ENCODE assay signal across 8 cellular contexts in the genomic region with DNA sequence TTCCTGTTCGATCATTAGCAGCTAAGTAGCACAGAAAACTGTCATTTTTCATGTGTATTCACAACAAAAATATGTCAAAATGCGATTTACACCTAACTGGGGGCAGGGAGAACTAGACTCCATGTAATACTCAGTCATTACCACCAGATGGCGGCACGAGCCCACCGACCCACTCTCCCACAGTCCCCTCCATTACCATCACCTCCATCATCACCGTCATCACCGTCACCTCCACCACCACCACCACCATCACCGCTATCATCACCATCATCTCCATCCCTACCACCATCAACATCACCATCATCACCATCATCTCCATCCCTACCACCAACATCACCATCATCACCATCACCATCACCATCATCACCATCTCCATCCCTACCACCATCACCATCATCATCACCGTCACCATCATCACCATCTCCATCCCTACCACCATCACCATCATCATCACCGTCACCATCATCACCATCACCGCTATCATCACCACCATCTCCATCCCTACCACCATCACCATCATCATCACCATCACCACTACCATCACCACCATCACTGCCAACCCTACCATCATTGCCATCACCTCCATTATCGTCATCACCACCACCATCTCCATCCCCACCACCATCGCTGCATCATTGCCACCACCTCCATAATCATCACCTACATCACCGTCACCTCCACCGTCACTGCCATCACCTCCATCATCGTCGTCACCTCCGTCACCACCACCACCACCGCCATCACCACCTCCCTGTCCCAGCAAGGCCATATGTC. TPM values are rescaled to one million over a fixed set of nuclear protein-coding genes. Genes with fewer than 3 reads are reported as not detected.
DNase-seq lines count a peak whose midpoint lies in the region; ATAC-seq and TF ChIP-seq lines count a peak whose summit lies in the region.

No MANE protein-coding gene starts in this region.

- intact Hi-C loops in transverse colon (cut with DNase I; ENCODE audit: low total_unique reads): loop anchor here (5.0 to 10.0 kb wide), 3 partner anchors 229 to 349 kb away; no protein-coding TSS in a partner anchor

- 62 to 74% methylated on average over 14 to 19 of the region's 19 CpGs for WGBS in transverse colon (ENCODE audit: low coverage in 1 of 2), 2 donors

- peak; percentile 35 for ATAC-seq in esophagus mucosa
- no peak for ATAC-seq in HG03457 (IDR thresholded peaks at IDR 0.05; ENCODE audit: unreplicated experiment)

- no peak for TF ChIP-seq EP300 in transverse colon (IDR thresholded peaks at IDR 0.05; ENCODE audit: low read depth)

- TF ChIP-seq CTCF in neutrophil (IDR thresholded peaks at IDR 0.05) (peak; percentile 82), transverse colon (IDR thresholded peaks at IDR 0.05) (peak; percentile 78 to 97 (median 82))

- no peak for TF ChIP-seq POLR2A in transverse colon (IDR thresholded peaks at IDR 0.05)

- DNase-seq in NCI-H2107 treated with DMSO at 0.1 percent for 48 hours (lab: John Stamatoyannopoulos, UW; ENCODE audit: unreplicated experiment) (peak; percentile 63), NCI-H2107 (lab: John Stamatoyannopoulos, UW) (no peak), NCI-H82 treated with DMSO at 0.1 percent for 48 hours (lab: John Stamatoyannopoulos, UW; ENCODE audit: unreplicated experiment) (peak; percentile 28), activated T-cell treated with anti-CD3 and anti-CD28 coated beads for 24 hours (ENCODE audit: low read depth) (peak; percentile 38), transverse colon (peak; percentile 40)

- in situ Hi-C loops in transverse colon (cut with MboI; ENCODE audit: low pct_ligation_motif_present in 1 of 4, low pct_unique_long_range_greater_than_20kb in 1 of 4, low sequenced_read_pairs in 3 of 4): loop anchor here (10.0 to 25.0 kb wide), 3 partner anchors 221 to 359 kb away; no protein-coding TSS in a partner anchor

- no peaks in the 10 kb centered on the region for H3K27me3 ChIP-seq in neutrophil
- no peaks in the 10 kb centered on the region for H3K27me3 ChIP-seq in transverse colon

- H3K36me3 ChIP-seq in neutrophil: peaks cover 76% of the 10 kb centered on the region
- no peaks in the 10 kb centered on the region for H3K36me3 ChIP-seq in transverse colon

- H3K9me3 ChIP-seq in neutrophil (no peaks in the 10 kb centered on the region), transverse colon (no peaks in the 10 kb centered on the region)

- H3K4me3 ChIP-seq in neutrophil (ENCODE audit: low read depth in 1 of 2, low read length in 1 of 2): no peak overlapping the region
- no peak overlapping the region for H3K4me3 ChIP-seq in transverse colon

- peak overlapping the region; percentile 58 for H3K27ac ChIP-seq in neutrophil
- no peak overlapping the region for H3K27ac ChIP-seq in transverse colon

- H3K4me1 ChIP-seq in neutrophil (ENCODE audit: control insufficient read depth in 1 of 2, insufficient read depth in 1 of 2, low read depth in 1 of 2, low read length in 1 of 2) (peaks cover 18% of the 10 kb centered on the region in 2 experiments), transverse colon (peaks cover 15 to 56% (median 45%) of the 10 kb centered on the region in 4 donors)

RNA-seq across cellular contexts. Expression of gene NDUFAF8, which starts 14.4 kb away (rescaled TPM):
- total RNA-seq in esophagus mucosa (41.2 TPM), transverse colon (10 to 100 TPM in 3 of 4 donors, not detected in 1; 22.3 to 35.4 (median 29.9) TPM)

RNA-seq across cellular contexts. Expression of gene TEPSIN, which starts 14.7 kb away (rescaled TPM):
- 13.1 TPM for total RNA-seq in esophagus mucosa
- total RNA-seq in transverse colon: 100 to 1,000 TPM in 2 of 4 donors, 10 to 100 TPM in 2; 61.2 to 336 (median 121) TPM

RNA-seq across cellular contexts. Expression of gene CEP131, which starts 30.8 kb away (rescaled TPM):
- total RNA-seq in esophagus mucosa: 2.7 TPM
- total RNA-seq in transverse colon: 10 to 100 TPM in 1 of 4 donors, 1 to 10 TPM in 3; 5.7 to 21.3 (median 6.8) TPM

RNA-seq across cellular contexts. Expression of gene SLC38A10, which starts 41.6 kb away (rescaled TPM):
- total RNA-seq in esophagus mucosa: 24.6 TPM
- total RNA-seq in transverse colon: 100 to 1,000 TPM in 2 of 4 donors, 10 to 100 TPM in 2; 94.9 to 113 (median 98.9) TPM
